ENCODE assay signal across 18 cellular contexts in the genomic region with DNA sequence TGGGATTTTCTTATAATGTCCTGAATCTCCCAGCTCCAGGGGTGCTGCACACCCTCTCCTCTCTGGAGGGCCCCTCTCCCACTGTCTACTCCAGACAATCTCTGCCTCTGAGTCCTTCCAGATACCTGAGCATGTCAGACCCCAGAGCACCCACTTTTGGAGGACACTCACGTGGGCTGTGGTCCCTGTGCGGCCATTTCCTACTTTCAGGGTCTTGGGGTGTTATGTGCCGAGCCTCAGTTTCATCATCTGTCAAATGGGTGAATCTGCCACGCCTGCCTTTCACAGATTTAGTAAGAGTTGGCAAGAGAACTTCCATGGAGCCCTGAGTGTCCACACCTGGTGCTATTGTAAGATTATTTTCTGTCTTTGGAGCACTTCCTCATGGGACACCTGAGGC. TPM values are rescaled to one million over a fixed set of nuclear protein-coding genes. Genes with fewer than 3 reads are reported as not detected.
"Had no signal": no experiment of that assay in that cellular context is flagged by ENCODE, and none has a peak within 500 bp of the region (broad histone marks: within the 10 kb centered on the region; RNA-seq: fewer than 3 reads in every experiment).

No MANE protein-coding gene starts in this region.

- DNase-seq: activated CD4-positive, alpha-beta memory T cell treated with anti-CD3 and anti-CD28 coated beads, Interleukin-2, amount 10 ng/mL, durations not matched to agents 7 days and 5 days; activated CD4-positive, alpha-beta T cell treated with anti-CD3 and anti-CD28 coated beads for 4 hours; activated effector memory CD4-positive, alpha-beta T cell treated with Interleukin-2 at 50 U/mL for 16 hours; activated naive CD4-positive, alpha-beta T cell treated with anti-CD3 and anti-CD28 coated beads, Interleukin-2, amount 50 U/mL, for 16 hours; activated T-cell treated with anti-CD3 and anti-CD28 coated beads, Interleukin-2, amount 50 U/mL, for 4 hours; central memory CD4-positive, alpha-beta T cell; cortex of kidney; effector CD4-positive, alpha-beta T cell; esophagus squamous epithelium; hippocampal formation; retina; stimulated activated CD4-positive, alpha-beta T cell treated with anti-CD3 and anti-CD28 coated beads, Interleukin-4, amount 100 ng/mL, for 4 hours; stimulated activated CD8-positive, alpha-beta memory T cell treated with anti-CD3 and anti-CD28 coated beads, Interleukin-4, amount 100 ng/mL, for 48 hours; stimulated activated naive CD8-positive, alpha-beta T cell treated with anti-CD3 and anti-CD28 coated beads, Interleukin-15, Interleukin-2, amounts not matched to agents 100 U/mL and 50 U/mL, for 24 hours; T-helper 17 cell; WERI-Rb-1 had no signal

- H3K9me3 ChIP-seq: esophagus squamous epithelium had no signal

- ATAC-seq: activated T-cell treated with anti-CD3 and anti-CD28 coated beads, Interleukin-2, amount 50 U/mL, for 4 hours; stimulated activated naive CD8-positive, alpha-beta T cell treated with anti-CD3 and anti-CD28 coated beads, Interleukin-15, Interleukin-2, amounts not matched to agents 100 U/mL and 50 U/mL, for 24 hours; T-helper 17 cell had no signal

- H3K27ac ChIP-seq: WERI-Rb-1 had no signal

- H3K36me3 ChIP-seq: esophagus squamous epithelium, WERI-Rb-1 had no signal

- H3K4me3 ChIP-seq: esophagus squamous epithelium, smooth muscle cell had no signal

RNA-seq across cellular contexts. Expression of a gene that starts 3.7 kb away (rescaled TPM):
- total RNA-seq: activated CD4-positive, alpha-beta memory T cell treated with anti-CD3 and anti-CD28 coated beads, Interleukin-2, amount 10 ng/mL, durations not matched to agents 7 days and 5 days; activated T-cell treated with anti-CD3 and anti-CD28 coated beads, Interleukin-2, amount 50 U/mL, for 4 hours had no signal

RNA-seq across cellular contexts. Expression of a gene that starts 8.0 kb away (rescaled TPM):
- total RNA-seq: activated CD4-positive, alpha-beta memory T cell treated with anti-CD3 and anti-CD28 coated beads, Interleukin-2, amount 10 ng/mL, durations not matched to agents 7 days and 5 days; activated T-cell treated with anti-CD3 and anti-CD28 coated beads, Interleukin-2, amount 50 U/mL, for 4 hours; fibroblast of villous mesenchyme; T-helper 17 cell had no signal
